Comparison of ENCODE assay signal across 9 cellular contexts in the genomic region with DNA sequence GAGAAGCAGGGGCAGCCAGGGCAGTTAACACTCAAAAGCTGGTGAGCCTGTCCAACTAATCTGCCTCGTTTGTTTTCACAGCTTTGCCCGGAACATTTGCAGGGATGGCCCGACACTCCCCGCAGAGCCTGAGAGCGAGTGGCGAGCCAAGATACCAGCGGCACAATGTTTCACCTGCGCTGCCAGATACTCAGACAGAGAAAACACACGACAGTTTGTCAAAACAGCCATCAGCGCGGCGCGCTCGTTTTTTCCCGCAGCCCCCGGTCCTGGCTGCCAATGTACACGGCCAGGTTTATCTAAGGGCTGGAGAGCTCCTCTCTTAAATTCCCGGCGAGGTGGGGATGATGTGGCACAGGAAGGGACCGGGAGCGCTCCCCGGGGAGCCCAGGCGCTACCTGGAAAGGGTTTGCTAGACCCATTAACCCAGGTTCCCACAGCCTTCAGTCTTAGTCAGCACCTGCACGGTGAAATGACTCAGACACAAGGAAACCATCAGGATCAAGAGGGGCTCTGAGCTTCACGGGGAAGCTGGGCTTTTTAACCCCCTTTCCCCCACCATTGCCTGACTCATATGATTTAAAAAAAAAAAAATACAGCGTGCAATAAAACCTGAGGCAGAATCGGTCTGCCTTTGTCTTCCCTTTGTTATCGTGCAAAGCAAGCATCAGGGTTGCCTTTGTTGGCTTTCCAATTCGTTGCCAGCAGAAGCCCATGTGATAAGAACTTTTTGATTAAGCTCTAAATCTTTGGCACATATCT.
DNase-seq lines count a peak whose midpoint lies in the region; ATAC-seq, FAIRE-seq and TF ChIP-seq lines count a peak whose summit lies in the region.
"Had no signal": no experiment of that assay in that cellular context is flagged by ENCODE, and none has a peak within 500 bp of the region (broad histone marks: within the 10 kb centered on the region; RNA-seq: fewer than 3 reads in every experiment).

No MANE protein-coding gene starts in this region.

- H2AFZ ChIP-seq in astrocyte (ENCODE audit: low read depth, low read length) (peak overlapping the region; percentile 79), keratinocyte (ENCODE audit: control insufficient read depth, low read length) (peak overlapping the region; percentile 79)

- TF ChIP-seq CTCF in astrocyte (IDR thresholded peaks at IDR 0.05; ENCODE audit: insufficient read depth, low read depth, low read length) (no peak), keratinocyte (optimal IDR thresholded peaks at IDR 0.05 in 1 of 3, IDR thresholded peaks at IDR 0.05 in 1 of 3, conservative IDR thresholded peaks at IDR 0.05 in 1 of 3; ENCODE audit: extremely low read depth in 1 of 3, insufficient read depth in 2 of 3, low read length in 3 of 3) (no peak), upper lobe of left lung (IDR thresholded peaks at IDR 0.05) (no peak)

- no peaks in the 10 kb centered on the region for H3K9me1 ChIP-seq in keratinocyte (ENCODE audit: control insufficient read depth, extremely low read depth, insufficient read depth, low read length)

- POLR2A ChIA-PET in naive thymus-derived CD8-positive, alpha-beta T cell (lab: Charles Lee): no interaction called here

- peak overlapping the region; percentile 89 for H3K27ac Mint-ChIP-seq in astrocyte (ENCODE audit: unreplicated experiment)
- H3K27ac Mint-ChIP-seq in naive thymus-derived CD8-positive, alpha-beta T cell: no peak overlapping the region

- H3K4me1 Mint-ChIP-seq in astrocyte (ENCODE audit: low read depth, unreplicated experiment): peaks cover 37% of the 10 kb centered on the region
- peaks cover 0 to 5% (median 4%) of the 10 kb centered on the region in 4 donors for H3K4me1 Mint-ChIP-seq in naive thymus-derived CD8-positive, alpha-beta T cell

- H3K27ac ChIP-seq in astrocyte (ENCODE audit: low read depth, low read length) (peak overlapping the region; percentile 58), keratinocyte (ENCODE audit: control insufficient read depth, insufficient read depth, low read length) (peak overlapping the region; percentile 64), upper lobe of left lung (peak overlapping the region in 1 of 4 donors; percentile 46)
- H3K27ac ChIP-seq: BLaER1 had no signal

- H3K9ac ChIP-seq in astrocyte (ENCODE audit: low read length): peak overlapping the region; percentile 72
- peak overlapping the region; percentile 69 for H3K9ac ChIP-seq in keratinocyte (ENCODE audit: control insufficient read depth, extremely low read depth, insufficient read depth, low read length)
- H3K9ac ChIP-seq: BLaER1 had no signal

- peaks cover 28% of the 10 kb centered on the region for H3K4me1 ChIP-seq in astrocyte (ENCODE audit: insufficient read depth, low read length)
- H3K4me1 ChIP-seq in keratinocyte (ENCODE audit: control insufficient read depth, extremely low read depth, insufficient read depth, low read length): peaks cover 25% of the 10 kb centered on the region
- H3K4me1 ChIP-seq in upper lobe of left lung: peaks cover 0 to 16% (median 2%) of the 10 kb centered on the region in 4 donors

- no peaks in the 10 kb centered on the region for H3K79me2 ChIP-seq in astrocyte (ENCODE audit: insufficient read depth, low read length)
- H3K79me2 ChIP-seq in keratinocyte (ENCODE audit: control insufficient read depth, insufficient read depth, low read length): no peaks in the 10 kb centered on the region

- H3K27me3 ChIP-seq in astrocyte (ENCODE audit: insufficient read depth, low read length) (no peaks in the 10 kb centered on the region), keratinocyte (ENCODE audit: control insufficient read depth, extremely low read depth, insufficient read depth, low read length) (no peaks in the 10 kb centered on the region), upper lobe of left lung (no peaks in the 10 kb centered on the region)

- no peak for TF ChIP-seq EP300 in upper lobe of left lung (IDR thresholded peaks at IDR 0.05)

- peak overlapping the region; percentile 61 for H3K4me3 ChIP-seq in astrocyte (ENCODE audit: insufficient read depth, low read depth, low read length)
- H3K4me3 ChIP-seq in keratinocyte (ENCODE audit: control insufficient read depth in 2 of 3, extremely low read depth in 1 of 3, insufficient read depth in 2 of 3, low read depth in 1 of 3, low read length in 3 of 3): peak overlapping the region; percentile 27 to 66 (median 35)
- peak overlapping the region in 3 of 4 donors; percentile 28 to 46 (median 34) for H3K4me3 ChIP-seq in upper lobe of left lung
- H3K4me3 ChIP-seq: BLaER1 had no signal

- H3K4me3 Mint-ChIP-seq in astrocyte (ENCODE audit: unreplicated experiment): peak overlapping the region; percentile 76
- peak overlapping the region in 1 of 10 donors; percentile 2 for H3K4me3 Mint-ChIP-seq in naive thymus-derived CD8-positive, alpha-beta T cell

- H3K9me3 ChIP-seq in astrocyte (ENCODE audit: insufficient read depth, low read depth, low read length) (no peaks in the 10 kb centered on the region), keratinocyte (ENCODE audit: control insufficient read depth, low read depth, low read length) (no peaks in the 10 kb centered on the region), upper lobe of left lung (no peaks in the 10 kb centered on the region)

- WGBS in upper lobe of left lung, 2 donors: 2 to 6% methylated on average over 16 to 29 of the region's 29 CpGs

- DNase-seq in NCI-H2107 treated with DMSO at 0.1 percent for 48 hours (lab: John Stamatoyannopoulos, UW; ENCODE audit: unreplicated experiment) (peak; percentile 38), NCI-H2107 (lab: John Stamatoyannopoulos, UW) (no peak), astrocyte (ENCODE audit: low read depth) (peak; percentile 57), keratinocyte (ENCODE audit: low read depth, low spot score) (peak; percentile 50), upper lobe of left lung (peak; percentile 56 to 58), SIG-M5 treated with dmso at 0.1 percent for 504 hours (lab: John Stamatoyannopoulos, UW; ENCODE audit: unreplicated experiment) (no peak)
- no peak for DNase-seq in naive thymus-derived CD8-positive, alpha-beta T cell

- H3K36me3 Mint-ChIP-seq in astrocyte (ENCODE audit: low read depth, unreplicated experiment): no peaks in the 10 kb centered on the region
- H3K36me3 Mint-ChIP-seq in naive thymus-derived CD8-positive, alpha-beta T cell: no peaks in the 10 kb centered on the region

- peak overlapping the region; percentile 90 for H3K4me2 ChIP-seq in astrocyte (ENCODE audit: low read length)
- peak overlapping the region; percentile 86 for H3K4me2 ChIP-seq in keratinocyte (ENCODE audit: control insufficient read depth, extremely low read depth, insufficient read depth, low read depth, low read length)
- H3K4me2 ChIP-seq: BLaER1 had no signal

- FAIRE-seq in astrocyte (lab: Jason Lieb, UNC): no peak
- peak; percentile 82 for FAIRE-seq in keratinocyte (lab: Jason Lieb, UNC)

- H4K20me1 ChIP-seq in astrocyte (ENCODE audit: insufficient read depth, low read length) (no peaks in the 10 kb centered on the region), keratinocyte (ENCODE audit: control insufficient read depth, extremely low read depth, insufficient read depth, low read length) (no peaks in the 10 kb centered on the region)
- H4K20me1 ChIP-seq: BLaER1 had no signal

- peak; percentile 42 to 76 for ATAC-seq in upper lobe of left lung (ENCODE audit: low FRiP score in 2 of 2)
- ATAC-seq in GM18519 (IDR thresholded peaks at IDR 0.05; ENCODE audit: low FRiP score, unreplicated experiment): no peak
- ATAC-seq in naive thymus-derived CD8-positive, alpha-beta T cell: no peak

- no peaks in the 10 kb centered on the region for H3K27me3 Mint-ChIP-seq in astrocyte (ENCODE audit: low read depth, unreplicated experiment)
- H3K27me3 Mint-ChIP-seq in naive thymus-derived CD8-positive, alpha-beta T cell: peaks cover 11 to 49% (median 24%) of the 10 kb centered on the region in 5 donors

- H3K9me3 Mint-ChIP-seq in astrocyte (ENCODE audit: unreplicated experiment): no peaks in the 10 kb centered on the region
- H3K9me3 Mint-ChIP-seq in naive thymus-derived CD8-positive, alpha-beta T cell: no peaks in the 10 kb centered on the region

- no peak for TF ChIP-seq POLR2A in upper lobe of left lung (IDR thresholded peaks at IDR 0.05)

- H3K36me3 ChIP-seq in astrocyte (ENCODE audit: insufficient read depth, low read length) (no peaks in the 10 kb centered on the region), keratinocyte (ENCODE audit: control insufficient read depth in 2 of 2, extremely low read depth in 1 of 2, insufficient read depth in 2 of 2, low read length in 2 of 2) (no peaks in the 10 kb centered on the region), upper lobe of left lung (no peaks in the 10 kb centered on the region)
- H3K36me3 ChIP-seq: BLaER1 had no signal

- dilution Hi-C loops in keratinocyte (cut with MboI; ENCODE audit: extremely low pct_ligation_motif_present, low sequenced_read_pairs): no loop called here

Comparison
In these comparisons a context has a peak if more than half of its experiments do, and no peak if none do; other contexts are left out.
1. DNase-seq: peak in NCI-H2107 treated with DMSO at 0.1 percent for 48 hours (single experiment), astrocyte (single experiment), keratinocyte (single experiment) and upper lobe of left lung (2 of 2); none in NCI-H2107 (single experiment), SIG-M5 treated with dmso at 0.1 percent for 504 hours (single experiment) and naive thymus-derived CD8-positive, alpha-beta T cell (0 of 10).
2. ATAC-seq: peak in upper lobe of left lung (2 of 2); none in GM18519 (single experiment) and naive thymus-derived CD8-positive, alpha-beta T cell (0 of 2).
3. Peak in every context shown above with its lines, with median percentiles within 50 percentile points of each other: H3K4me3 ChIP-seq.